Comparison of ENCODE assay signal across 1 cellular context in the genomic region with DNA sequence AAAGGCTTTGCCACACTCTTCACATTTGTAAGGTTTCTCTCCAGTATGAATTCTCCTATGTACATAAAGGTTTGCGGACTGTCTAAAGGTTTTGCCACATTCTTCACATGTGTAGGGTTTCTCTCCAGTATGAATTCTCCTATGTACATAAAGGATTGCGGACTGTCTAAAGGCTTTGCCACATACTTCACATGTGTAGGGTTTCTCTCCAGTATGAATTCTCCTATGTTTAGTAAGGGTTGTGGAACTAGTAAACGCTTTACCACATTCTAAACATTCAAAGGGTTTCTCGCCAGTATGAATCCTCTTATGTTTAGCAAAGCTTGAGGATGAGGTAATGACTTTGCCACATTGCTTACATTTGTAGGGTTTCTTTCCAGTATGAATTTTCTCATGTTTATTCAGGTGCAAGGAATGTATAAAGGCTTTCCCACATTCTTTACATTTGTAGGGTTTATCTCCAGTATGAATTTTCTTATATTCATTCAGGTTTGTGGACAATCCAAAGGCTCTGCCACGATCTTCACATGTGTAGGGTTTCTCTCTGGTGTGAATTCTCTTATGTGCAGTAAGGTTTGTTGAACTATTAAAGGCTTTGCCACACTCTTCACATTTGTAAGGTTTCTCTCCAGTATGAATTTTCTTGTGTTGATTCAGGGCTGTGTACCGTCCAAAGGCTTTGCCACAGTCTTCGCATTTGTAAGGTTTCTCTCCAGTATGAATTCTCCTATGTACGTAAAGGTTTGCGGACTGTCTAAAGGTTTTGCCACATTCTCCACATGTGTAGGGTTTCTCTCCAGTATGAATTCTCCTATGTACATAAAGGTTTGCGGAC.
TF ChIP-seq lines count a peak whose summit lies in the region.

No MANE protein-coding gene starts in this region.

TF ChIP-seq in GM12878, 131 proteins besides CTCF, POLR2A, EP300 and RAD21:
- peak; percentile 92; the same call in 1 of the 2 replicates for TF ChIP-seq CBX3 (IDR thresholded peaks at IDR 0.05; ENCODE audit: borderline replicate concordance, low read depth)
- TF ChIP-seq KLF5 (IDR thresholded peaks at IDR 0.05; ENCODE audit: partially characterized antibody): peak; percentile 75
- 0 out of 2 replicates have a peak, but pooled peaks have one; percentile 71 for TF ChIP-seq CBX5 (IDR thresholded peaks at IDR 0.05; ENCODE audit: low read depth)
- peak; percentile 82 for TF ChIP-seq ZNF274 (IDR thresholded peaks at IDR 0.05; ENCODE audit: insufficient read depth, insufficient read length)
TF ChIP-seq in GM12878: peak in this region for 4; not testable (repeated sequence) for 127.
